9 cellular contexts compared by ENCODE assay signal in the genomic region with DNA sequence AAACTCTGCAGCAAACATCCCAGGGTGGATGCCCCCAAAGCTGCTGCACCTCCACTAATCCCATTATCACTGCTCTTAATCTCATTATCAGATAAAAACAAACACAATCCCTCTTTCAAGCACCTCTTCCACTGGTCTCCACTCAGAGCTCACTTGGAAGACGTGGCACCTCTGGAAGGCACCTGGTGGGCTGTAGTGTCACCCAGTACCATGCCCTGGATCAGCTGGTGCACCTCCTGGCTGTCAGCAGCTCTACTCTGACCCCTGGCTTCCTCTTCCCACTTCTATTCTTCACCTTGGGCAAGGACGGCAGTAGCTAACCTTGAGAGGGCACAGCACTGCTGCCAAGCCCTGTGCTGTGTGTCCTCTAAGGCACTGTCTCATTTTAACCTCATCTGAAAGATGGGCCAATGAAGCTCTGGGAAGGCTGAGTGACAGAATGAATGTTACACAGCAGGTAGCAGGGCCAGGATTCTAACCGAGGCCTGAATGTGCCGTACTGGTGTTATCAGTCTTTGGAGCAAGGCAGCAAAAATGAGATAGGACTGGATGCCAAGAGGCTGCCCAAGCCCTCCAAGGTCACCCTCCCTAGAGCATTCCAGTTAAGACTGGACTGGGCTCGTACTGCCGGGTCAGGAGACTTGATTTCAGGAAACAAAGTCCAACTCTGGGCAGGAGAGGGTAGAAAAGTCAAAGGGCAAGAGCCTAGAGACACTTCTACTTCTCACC. TPM values are rescaled to one million over a fixed set of nuclear protein-coding genes. Genes with fewer than 3 reads are reported as not detected.
A peak's percentile ranks its signal among the peaks of the same experiment; 100 is the strongest.
DNase-seq lines count a peak whose midpoint lies in the region; ATAC-seq and TF ChIP-seq lines count a peak whose summit lies in the region.
"Had no signal": no experiment of that assay in that cellular context is flagged by ENCODE, and none has a peak within 500 bp of the region (broad histone marks: within the 10 kb centered on the region; RNA-seq: fewer than 3 reads in every experiment).

No MANE protein-coding gene starts in this region.

- WGBS in right cardiac atrium, result 21% methylated on average over 6 of the region's 6 CpGs

- intact Hi-C loops in activated CD8-positive, alpha-beta T cell treated with anti-CD3 and anti-CD28 coated beads for 36 hours (cut with micrococcal nuclease), result no loop called here
- intact Hi-C loops in right cardiac atrium (cut with DNase I), result loop anchor here in 1 of 4 donors (5.0 kb wide), 1 partner anchor 33 kb away; no protein-coding TSS in a partner anchor

- peak overlapping the region; percentile 76 for H3K27ac Mint-ChIP-seq in activated CD8-positive, alpha-beta T cell treated with anti-CD3 and anti-CD28 coated beads for 36 hours
- peak overlapping the region; percentile 79 for H3K27ac Mint-ChIP-seq in stimulated activated effector memory CD8-positive, alpha-beta T cell treated with anti-CD3 and anti-CD28 coated beads, Interleukin-12 subunit alpha, Interleukin-12 subunit beta, amount 100 ng/mL, for 72 hours

- H3K4me3 Mint-ChIP-seq in activated CD8-positive, alpha-beta T cell treated with anti-CD3 and anti-CD28 coated beads for 36 hours, result no peak overlapping the region
- H3K4me3 Mint-ChIP-seq in stimulated activated effector memory CD8-positive, alpha-beta T cell treated with anti-CD3 and anti-CD28 coated beads, Interleukin-12 subunit alpha, Interleukin-12 subunit beta, amount 100 ng/mL, for 72 hours, result peak overlapping the region; percentile 21

- POLR2A ChIA-PET in HEK293 (lab: Yijun Ruan, JAX), result interaction anchor here (0.7 kb wide), 1 partner anchor 7 kb away, joined by 4 read pairs; no protein-coding TSS in a partner anchor
- POLR2A ChIA-PET in activated CD8-positive, alpha-beta T cell treated with anti-CD3 and anti-CD28 coated beads for 36 hours (lab: Charles Lee), result interaction anchor here (0.6 to 2.3 kb wide), 5 partner anchors 8 to 49 kb away, joined by 3 to 6 read pairs (median 3); partner anchors contain the start of gene BRD4

- no peaks in the 10 kb centered on the region for H3K27me3 Mint-ChIP-seq in activated CD8-positive, alpha-beta T cell treated with anti-CD3 and anti-CD28 coated beads for 36 hours

- H3K36me3 ChIP-seq in HEK293 (ENCODE audit: control insufficient read depth in 2 of 2, insufficient read depth in 1 of 2, low read length in 2 of 2), result no peaks in the 10 kb centered on the region

- no peak for DNase-seq in activated CD8-positive, alpha-beta T cell treated with anti-CD3 and anti-CD28 coated beads for 36 hours
- DNase-seq in right cardiac atrium (peak in 2 of 3 donors; percentile 33 to 59), occipital lobe (lab: John Stamatoyannopoulos, UW) (no peak), SIG-M5 (lab: John Stamatoyannopoulos, UW) (no peak)
- DNase-seq in stimulated activated effector memory CD8-positive, alpha-beta T cell treated with anti-CD3 and anti-CD28 coated beads, Interleukin-12 subunit alpha, Interleukin-12 subunit beta, amount 100 ng/mL, for 72 hours (ENCODE audit: low spot score in 2 of 2), result no peak
- DNase-seq: NCI-H69 had no signal

- no peaks in the 10 kb centered on the region for H3K9me3 ChIP-seq in HEK293 (ENCODE audit: control insufficient read depth, insufficient read depth, low read depth, low read length)
- H3K9me3 ChIP-seq in right cardiac atrium (ENCODE audit: control insufficient read depth, low read length), result no peaks in the 10 kb centered on the region

- peak; percentile 57 for ATAC-seq in activated CD8-positive, alpha-beta T cell treated with anti-CD3 and anti-CD28 coated beads for 36 hours
- peak; percentile 48 to 62 for ATAC-seq in right cardiac atrium
- peak; percentile 58 for ATAC-seq in stimulated activated effector memory CD8-positive, alpha-beta T cell treated with anti-CD3 and anti-CD28 coated beads, Interleukin-12 subunit alpha, Interleukin-12 subunit beta, amount 100 ng/mL, for 72 hours
- ATAC-seq in HG03469 (IDR thresholded peaks at IDR 0.05; ENCODE audit: unreplicated experiment), result no peak
- ATAC-seq in HG02759 (IDR thresholded peaks at IDR 0.05; ENCODE audit: unreplicated experiment), result no peak

- TF ChIP-seq CTCF in HEK293 (tag by site-specific recombination; IDR thresholded peaks at IDR 0.05), result no peak
- no peak for TF ChIP-seq CTCF in activated CD8-positive, alpha-beta T cell treated with anti-CD3 and anti-CD28 coated beads for 36 hours (IDR thresholded peaks at IDR 0.05)

- H3K27me3 ChIP-seq in right cardiac atrium (ENCODE audit: control insufficient read depth, insufficient read depth), result no peaks in the 10 kb centered on the region

- H3K4me3 ChIP-seq in HEK293 (ENCODE audit: low read depth, low read length), result no peak overlapping the region
- no peak overlapping the region for H3K4me3 ChIP-seq in right cardiac atrium (ENCODE audit: low read length)

- H3K27ac ChIP-seq in HEK293 (ENCODE audit: extremely low read depth, low read depth, low read length) (no peak overlapping the region), right cardiac atrium (ENCODE audit: low read length) (peak overlapping the region; percentile 18)

- peaks cover 2% of the 10 kb centered on the region for H3K9me3 Mint-ChIP-seq in activated CD8-positive, alpha-beta T cell treated with anti-CD3 and anti-CD28 coated beads for 36 hours
- no peaks in the 10 kb centered on the region for H3K9me3 Mint-ChIP-seq in stimulated activated effector memory CD8-positive, alpha-beta T cell treated with anti-CD3 and anti-CD28 coated beads, Interleukin-12 subunit alpha, Interleukin-12 subunit beta, amount 100 ng/mL, for 72 hours

- CTCF ChIA-PET in HEK293 (lab: Yijun Ruan, JAX), result no interaction called here
- CTCF ChIA-PET in activated CD8-positive, alpha-beta T cell treated with anti-CD3 and anti-CD28 coated beads for 36 hours (lab: Charles Lee), result interaction anchor here (1.0 to 1.9 kb wide), 7 partner anchors 8 to 71 kb away, joined by 3 to 6 read pairs (median 3); no protein-coding TSS in a partner anchor

- H3K4me1 Mint-ChIP-seq in activated CD8-positive, alpha-beta T cell treated with anti-CD3 and anti-CD28 coated beads for 36 hours (ENCODE audit: low read depth), result peaks cover 85% of the 10 kb centered on the region
- H3K4me1 Mint-ChIP-seq in stimulated activated effector memory CD8-positive, alpha-beta T cell treated with anti-CD3 and anti-CD28 coated beads, Interleukin-12 subunit alpha, Interleukin-12 subunit beta, amount 100 ng/mL, for 72 hours, result peaks cover 86% of the 10 kb centered on the region

- H3K4me1 ChIP-seq in HEK293 (ENCODE audit: control insufficient read depth, insufficient read depth, low read length), result peaks cover 54% of the 10 kb centered on the region
- H3K4me1 ChIP-seq in right cardiac atrium (ENCODE audit: control insufficient read depth, insufficient read depth, low read length), result peaks cover 33% of the 10 kb centered on the region

- peaks cover 29% of the 10 kb centered on the region for H3K36me3 Mint-ChIP-seq in activated CD8-positive, alpha-beta T cell treated with anti-CD3 and anti-CD28 coated beads for 36 hours (ENCODE audit: low read depth)
- peaks cover 25% of the 10 kb centered on the region for H3K36me3 Mint-ChIP-seq in stimulated activated effector memory CD8-positive, alpha-beta T cell treated with anti-CD3 and anti-CD28 coated beads, Interleukin-12 subunit alpha, Interleukin-12 subunit beta, amount 100 ng/mL, for 72 hours

TF ChIP-seq in HEK293, 187 proteins besides CTCF, POLR2A, EP300 and RAD21:
- no peak for TF ChIP-seq ZNF670 (tag by site-specific recombination; IDR thresholded peaks at IDR 0.05; ENCODE audit: low read depth)
- TF ChIP-seq ZNF398 (tag by site-specific recombination; IDR thresholded peaks at IDR 0.05), result no peak
- TF ChIP-seq ZIC2 (tag by site-specific recombination; IDR thresholded peaks at IDR 0.05), result 0 out of 2 replicates have a peak, but pooled peaks have one; percentile 27
- TF ChIP-seq GLIS1 (tag by site-specific recombination; IDR thresholded peaks at IDR 0.05), result 0 out of 2 replicates have a peak, but pooled peaks have one; percentile 14
- TF ChIP-seq ZNF394 (tag by site-specific recombination; IDR thresholded peaks at IDR 0.05; ENCODE audit: borderline replicate concordance), result peak; percentile 37; the same call in 1 of the 2 replicates
- no peak for TF ChIP-seq ZNF704 (tag by site-specific recombination; IDR thresholded peaks at IDR 0.05)
- 0 out of 2 replicates have a peak, but pooled peaks have one; percentile 59 for TF ChIP-seq ZNF664 (tag by site-specific recombination; IDR thresholded peaks at IDR 0.05)

RNA-seq across cellular contexts. Expression of gene BRD4, which starts 7.4 kb away (rescaled TPM):
- total RNA-seq in activated CD8-positive, alpha-beta T cell treated with anti-CD3 and anti-CD28 coated beads for 36 hours, result 10 to 100 TPM; 94.3 to 99.6 TPM
- total RNA-seq in right cardiac atrium (10 to 100 TPM; 51.1 to 62.8 (median 59.2) TPM), occipital lobe (9.5 TPM)
- 29.6 TPM for polyA plus RNA-seq in right cardiac atrium

RNA-seq across cellular contexts. Expression of gene AKAP8, which starts 54.6 kb away (rescaled TPM):
- 10 to 100 TPM; 47.6 to 48.2 TPM for total RNA-seq in activated CD8-positive, alpha-beta T cell treated with anti-CD3 and anti-CD28 coated beads for 36 hours
- total RNA-seq in right cardiac atrium (10 to 100 TPM; 17.1 to 24.9 (median 21.4) TPM), occipital lobe (11.7 TPM)
- 9.3 TPM for polyA plus RNA-seq in right cardiac atrium

Comparison
In these comparisons a context has a peak if more than half of its experiments do, and no peak if none do; other contexts are left out.
1. ATAC-seq: peak in activated CD8-positive, alpha-beta T cell treated with anti-CD3 and anti-CD28 coated beads for 36 hours (single experiment), right cardiac atrium (2 of 2) and stimulated activated effector memory CD8-positive, alpha-beta T cell treated with anti-CD3 and anti-CD28 coated beads, Interleukin-12 subunit alpha, Interleukin-12 subunit beta, amount 100 ng/mL, for 72 hours (single experiment); none in HG03469 (single experiment) and HG02759 (single experiment).
2. DNase-seq: peak in right cardiac atrium (2 of 3); none in activated CD8-positive, alpha-beta T cell treated with anti-CD3 and anti-CD28 coated beads for 36 hours (single experiment), stimulated activated effector memory CD8-positive, alpha-beta T cell treated with anti-CD3 and anti-CD28 coated beads, Interleukin-12 subunit alpha, Interleukin-12 subunit beta, amount 100 ng/mL, for 72 hours (0 of 2), occipital lobe (single experiment) and SIG-M5 (single experiment).